In the genomic region with DNA sequence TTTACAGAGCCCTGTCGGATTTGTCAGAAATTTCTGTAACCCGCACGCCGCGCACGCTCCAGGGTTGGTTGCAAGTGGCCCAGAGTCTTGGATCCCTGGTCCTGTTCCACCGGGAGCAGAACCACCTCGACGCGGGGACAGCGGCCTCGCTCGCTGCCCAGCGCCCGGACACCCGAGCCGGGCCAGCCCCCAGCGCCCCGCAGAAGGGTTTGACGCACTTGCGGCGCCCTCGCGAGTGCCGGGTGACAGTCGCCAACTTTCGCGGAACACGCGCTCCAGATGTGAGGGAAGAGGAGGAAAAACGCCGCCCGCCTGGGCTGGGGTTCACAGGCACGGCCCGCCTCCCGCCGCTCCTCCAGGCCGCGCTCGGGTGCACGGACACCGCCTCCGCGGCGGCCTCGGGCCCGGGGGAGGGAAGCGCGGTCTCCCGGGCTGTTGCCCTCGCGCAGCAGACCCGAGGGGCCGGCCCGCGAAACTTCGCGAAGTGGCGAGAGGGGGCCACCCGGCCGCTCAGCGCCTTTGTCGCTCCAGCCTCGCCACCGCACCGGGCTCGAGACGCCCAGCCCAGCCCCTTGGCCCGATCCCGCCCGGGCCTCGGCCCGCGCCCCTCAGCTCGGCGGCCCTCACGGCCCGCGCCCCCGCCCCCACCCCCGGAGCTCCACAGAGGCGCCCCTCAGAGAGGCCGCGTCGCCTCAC, we compare ENCODE assay signal across 8 cellular contexts. TPM values are rescaled to one million over a fixed set of nuclear protein-coding genes. Genes with fewer than 3 reads are reported as not detected.
DNase-seq lines count a peak whose midpoint lies in the region; ATAC-seq, FAIRE-seq and TF ChIP-seq lines count a peak whose summit lies in the region.

No MANE protein-coding gene starts in this region.

- no peak for TF ChIP-seq CTCF in A673 (conservative IDR thresholded peaks at IDR 0.05; ENCODE audit: low read depth, low read length)
- no peak for TF ChIP-seq CTCF in SK-N-SH (IDR thresholded peaks at IDR 0.05)
- TF ChIP-seq CTCF in K562 (IDR thresholded peaks at IDR 0.05 in 2 of 3, conservative IDR thresholded peaks at IDR 0.05 in 1 of 3; ENCODE audit: insufficient read depth in 2 of 3, low read depth in 1 of 3, low read length in 3 of 3), result no peak

- WGBS in SK-N-SH (ENCODE audit: low lambda C conversion rate), result 2% methylated on average over 33 of the region's 85 CpGs
- 0% methylated on average over 17 of the region's 85 CpGs for WGBS in K562 (ENCODE audit: insufficient coverage, low coverage, missing lambda C conversion rate)

- TF ChIP-seq EP300 in SK-N-SH (IDR thresholded peaks at IDR 0.05; ENCODE audit: borderline replicate concordance in 1 of 2, low read depth in 1 of 2, low read length in 1 of 2) (no peak), K562 (IDR thresholded peaks at IDR 0.05; ENCODE audit: low read length) (no peak)

- H3K36me3 ChIP-seq in A673 (ENCODE audit: insufficient read depth, low read length, poor library complexity, severe bottlenecking) (peaks cover 15% of the 10 kb centered on the region), SK-N-SH (replicated peaks in 1 of 2; ENCODE audit: control insufficient read depth in 1 of 2, insufficient read depth in 2 of 2, low read length in 1 of 2) (peaks cover 7 to 19% of the 10 kb centered on the region in 2 experiments), K562 (ENCODE audit: control insufficient read depth, insufficient read depth, low read length) (peaks cover 23% of the 10 kb centered on the region; the same call in 2 of the 3 replicates), iPS-20b (ENCODE audit: insufficient read depth, low read depth, low read length) (peaks cover 7% of the 10 kb centered on the region; the same call in 1 of the 2 replicates)

- in situ Hi-C loops in K562 (cut with MboI), result no loop called here

- H3K4me3 ChIP-seq in A673 (ENCODE audit: low read depth, low read length, poor library complexity, severe bottlenecking) (peak overlapping the region; percentile 97), SK-N-SH (ENCODE audit: low read depth in 2 of 2, low read length in 1 of 2) (peak overlapping the region; percentile 66 to 84), K562 (peak overlapping the region; percentile 88), iPS-20b (ENCODE audit: low read length) (peak overlapping the region; percentile 71; the same call in 1 of the 2 replicates), skeletal muscle cell (ENCODE audit: low read depth, low read length) (peak overlapping the region; percentile 70)

- no peak for TF ChIP-seq POLR2A in K562 (conservative IDR thresholded peaks at IDR 0.05)

- H4K20me1 ChIP-seq in SK-N-SH (ENCODE audit: insufficient read depth), result peaks cover 44% of the 10 kb centered on the region
- H4K20me1 ChIP-seq in K562 (replicated peaks; ENCODE audit: control insufficient read depth, insufficient read depth, low read length), result no peaks in the 10 kb centered on the region; the same call in 1 of the 2 replicates

- H3F3A ChIP-seq in SK-N-SH (replicated peaks; ENCODE audit: insufficient read depth), result no peaks in the 10 kb centered on the region

- H3K79me2 ChIP-seq in SK-N-SH (ENCODE audit: insufficient read depth), result peaks cover 51% of the 10 kb centered on the region
- peaks cover 50% of the 10 kb centered on the region for H3K79me2 ChIP-seq in K562 (ENCODE audit: control insufficient read depth, insufficient read depth, low read length)

- H3K9ac ChIP-seq in SK-N-SH (peak overlapping the region; percentile 85), K562 (ENCODE audit: insufficient read depth in 1 of 2, low read depth in 2 of 2, low read length in 2 of 2) (peak overlapping the region; percentile 76 to 99), iPS-20b (ENCODE audit: low read depth, low read length) (peak overlapping the region; percentile 64; the same call in 1 of the 2 replicates)

- no peaks in the 10 kb centered on the region for H3K9me1 ChIP-seq in K562 (ENCODE audit: control insufficient read depth, insufficient read depth, low read length)

- FAIRE-seq in K562 (lab: Jason Lieb, UNC), result no peak

- H3K9me2 ChIP-seq in SK-N-SH, result no peaks in the 10 kb centered on the region

- no TSS peak for BruUV-seq in A673 (replicated peaks; lab: Mats Ljungman, UMichigan)
- BruUV-seq in K562 (replicated peaks; lab: Mats Ljungman, UMichigan), result no TSS peak

- H3K27me3 ChIP-seq in A673 (replicated peaks; ENCODE audit: insufficient read depth, low read depth, low read length, poor library complexity) (no peaks in the 10 kb centered on the region), SK-N-SH (ENCODE audit: insufficient read depth) (no peaks in the 10 kb centered on the region), K562 (ENCODE audit: control insufficient read depth in 2 of 2, insufficient read depth in 2 of 2, low read length in 2 of 2) (no peaks in the 10 kb centered on the region), iPS-20b (ENCODE audit: insufficient read depth, low read length) (no peaks in the 10 kb centered on the region)

- H3K9me3 ChIP-seq in A673 (ENCODE audit: low read depth, low read length, poor library complexity, severe bottlenecking), result no peaks in the 10 kb centered on the region
- no peaks in the 10 kb centered on the region for H3K9me3 ChIP-seq in SK-N-SH
- no peaks in the 10 kb centered on the region for H3K9me3 ChIP-seq in K562 (replicated peaks; ENCODE audit: control insufficient read depth, insufficient read depth, low read depth, low read length)
- no peaks in the 10 kb centered on the region; the same call in 1 of the 2 replicates for H3K9me3 ChIP-seq in iPS-20b (ENCODE audit: insufficient read depth, low read depth, low read length)

- POLR2A ChIA-PET in A673 (lab: Charles Lee; ENCODE audit: low non-redundant PET) (interaction anchor here (0.6 kb wide), 1 partner anchor 72 kb away, joined by 4 read pairs; no protein-coding TSS in a partner anchor), SK-N-SH (lab: Yijun Ruan, JAX) (interaction anchor here (0.5 to 0.9 kb wide), 3 partner anchors 21 to 62 kb away, joined by 3 to 4 read pairs (median 3); no protein-coding TSS in a partner anchor), K562 (lab: Yijun Ruan, JAX) (interaction anchor here (0.6 to 1.2 kb wide), 4 partner anchors 9 to 267 kb away, joined by 3 to 6 read pairs (median 4); no protein-coding TSS in a partner anchor)

- peak; percentile 31 for ATAC-seq in GM18520 (IDR thresholded peaks at IDR 0.05; ENCODE audit: unreplicated experiment)
- peak; percentile 49 for ATAC-seq in HG03039 (IDR thresholded peaks at IDR 0.05; ENCODE audit: unreplicated experiment)
- ATAC-seq in K562, result peak; percentile 79

- H2AFZ ChIP-seq in SK-N-SH (ENCODE audit: low read depth) (peak overlapping the region; percentile 86; the same call in 1 of the 2 replicates), K562 (ENCODE audit: low read depth, low read length) (peak overlapping the region; percentile 78)

- TF ChIP-seq RAD21 in SK-N-SH (IDR thresholded peaks at IDR 0.05; ENCODE audit: low read length) (no peak), K562 (CRISPR knock-in tag; conservative IDR thresholded peaks at IDR 0.05 in 1 of 2, IDR thresholded peaks at IDR 0.05 in 1 of 2) (no peak)

- H3K4me1 ChIP-seq in A673 (ENCODE audit: insufficient read depth, low read length, poor library complexity, severe bottlenecking), result peaks cover 3% of the 10 kb centered on the region
- peaks cover 5 to 6% of the 10 kb centered on the region in 2 experiments; a peak in 1 of 4 replicates for H3K4me1 ChIP-seq in SK-N-SH (ENCODE audit: control insufficient read depth in 1 of 2, insufficient read depth in 2 of 2, low read depth in 1 of 2, low read length in 1 of 2)
- H3K4me1 ChIP-seq in K562 (replicated peaks in 1 of 2; ENCODE audit: control insufficient read depth in 2 of 2, insufficient read depth in 2 of 2, low read length in 2 of 2), result peaks cover 0 to 20% of the 10 kb centered on the region in 2 experiments; a peak in 3 of 5 replicates
- H3K4me1 ChIP-seq in iPS-20b (ENCODE audit: insufficient read depth, low read length), result no peaks in the 10 kb centered on the region

- H3K27ac ChIP-seq in A673 (ENCODE audit: low read depth, low read length, poor library complexity, severe bottlenecking), result peak overlapping the region; percentile 94
- peak overlapping the region; percentile 83 for H3K27ac ChIP-seq in SK-N-SH (ENCODE audit: low read depth in 2 of 2, low read length in 1 of 2)
- H3K27ac ChIP-seq in K562 (ENCODE audit: extremely low read depth, low read depth, low read length), result peak overlapping the region; percentile 90
- H3K27ac ChIP-seq in iPS-20b (ENCODE audit: low read length), result no peak overlapping the region

- CTCF ChIA-PET in A673 (lab: Charles Lee), result interaction anchor here (0.6 to 0.8 kb wide), 2 partner anchors 26 to 171 kb away, joined by 3 to 7 read pairs; no protein-coding TSS in a partner anchor
- CTCF ChIA-PET in SK-N-SH (lab: Yijun Ruan, JAX), result interaction anchor here (0.6 to 2.3 kb wide), 27 partner anchors 8 to 281 kb away, joined by 3 to 34 read pairs (median 5); no protein-coding TSS in a partner anchor
- CTCF ChIA-PET in K562 (lab: Yijun Ruan, JAX; ENCODE audit: low intra/inter-chr PET ratio), result no interaction called here

- H3K4me2 ChIP-seq in SK-N-SH (peak overlapping the region; percentile 92), K562 (ENCODE audit: insufficient read depth, low read length) (peak overlapping the region; percentile 69)

- peak; percentile 52 for DNase-seq in A673 (ENCODE audit: low spot score)
- peak; percentile 90 for DNase-seq in SK-N-SH
- DNase-seq in K562 (ENCODE audit: extremely low read depth in 1 of 4, low spot score in 3 of 4), result peak in 2 of 4 experiments; percentile 20 to 54
- DNase-seq in skeletal muscle cell (ENCODE audit: low read depth), result no peak
- DNase-seq in amniotic stem cell (lab: John Stamatoyannopoulos, UW), result no peak

- intact Hi-C loops in A673 (cut with micrococcal nuclease; ENCODE audit: unreplicated experiment), result no loop called here
- intact Hi-C loops in K562 (cut with micrococcal nuclease), result loop anchor here (5.0 kb wide), 1 partner anchor 59 kb away; no protein-coding TSS in a partner anchor

RNA-seq across cellular contexts. Expression of gene RNF216, which starts 0.5 kb away (rescaled TPM):
- total RNA-seq in A673 (2021) (50.6 and 51.2 TPM in 2 replicates), K562 (2014; rRNA removed) (18.9 and 19.1 TPM in 2 replicates), K562 (2014; rRNA removed; fragmentation: Illumina TruSeq; extraction: Trizol) (23.4 and 24.0 TPM in 2 replicates), K562 (2015; rRNA removed; fragmentation: Illumina TruSeq; extraction: Trizol) (25.5 and 27.0 TPM in 2 replicates), K562 (2021) (30.6 and 31.5 TPM in 2 replicates)
- polyA plus RNA-seq in SK-N-SH (2012; rRNA removed) (29.5 and 32.1 TPM in 2 replicates), K562 (2011; rRNA removed) (31.3 and 35.0 TPM in 2 replicates), K562 (2014; fragmentation: Illumina TruSeq; extraction: Trizol) (24.7 and 25.5 TPM in 2 replicates), K562 (2014; fragmentation: Nextera tagmentation; extraction: Ambion mirVana) (1 to 10 TPM; 5.0 to 8.8 TPM), K562 (2014; rRNA removed) (28.6 and 32.1 TPM in 2 replicates)
- polyA plus RNA-seq in SK-N-SH (2012; cell fraction: cytosol; rRNA removed), result 21.7 and 23.4 TPM in 2 replicates
- polyA plus RNA-seq in SK-N-SH (2012; cell fraction: nucleus; rRNA removed), result 53.3 and 54.4 TPM in 2 replicates
- total RNA-seq in K562 (2011; cell fraction: chromatin; rRNA removed; ENCODE audit: low replicate concordance), result 121 and 161 TPM in 2 replicates
- 71.5 and 73.4 TPM in 2 replicates for total RNA-seq in K562 (2011; cell fraction: nucleolus; rRNA removed)
- 64.7 and 80.1 TPM in 2 replicates for total RNA-seq in K562 (2011; cell fraction: nucleoplasm; rRNA removed)
- polyA plus RNA-seq in K562 (2011; cell fraction: cytosol; rRNA removed), result 17.2 and 17.8 TPM in 2 replicates
- 91.1 and 92.7 TPM in 2 replicates for polyA plus RNA-seq in K562 (2011; cell fraction: nucleus; rRNA removed)
- polyA plus RNA-seq in K562 (2012), result 19.2 and 26.1 TPM in 2 replicates
- polyA minus RNA-seq in K562 (2011; rRNA and poly(A)+ RNA removed), result 48.7 and 53.2 TPM in 2 replicates
- 20.9 and 22.3 TPM in 2 replicates for polyA minus RNA-seq in K562 (2011; cell fraction: cytosol; rRNA and poly(A)+ RNA removed)
- 38.4 and 70.9 TPM in 2 replicates for polyA minus RNA-seq in K562 (2011; cell fraction: nucleus; rRNA and poly(A)+ RNA removed)

Comparison
In these comparisons a context has a peak if more than half of its experiments do, and no peak if none do; other contexts are left out.
1. DNase-seq: peak in A673 (single experiment) and SK-N-SH (single experiment); none in skeletal muscle cell (single experiment) and amniotic stem cell (single experiment).
2. Peak in every context shown above with its lines, with median percentiles within 50 percentile points of each other: H3K4me3 ChIP-seq, ATAC-seq and H3K9ac ChIP-seq.